Comparison of ENCODE assay signal across 13 cellular contexts in the genomic region with DNA sequence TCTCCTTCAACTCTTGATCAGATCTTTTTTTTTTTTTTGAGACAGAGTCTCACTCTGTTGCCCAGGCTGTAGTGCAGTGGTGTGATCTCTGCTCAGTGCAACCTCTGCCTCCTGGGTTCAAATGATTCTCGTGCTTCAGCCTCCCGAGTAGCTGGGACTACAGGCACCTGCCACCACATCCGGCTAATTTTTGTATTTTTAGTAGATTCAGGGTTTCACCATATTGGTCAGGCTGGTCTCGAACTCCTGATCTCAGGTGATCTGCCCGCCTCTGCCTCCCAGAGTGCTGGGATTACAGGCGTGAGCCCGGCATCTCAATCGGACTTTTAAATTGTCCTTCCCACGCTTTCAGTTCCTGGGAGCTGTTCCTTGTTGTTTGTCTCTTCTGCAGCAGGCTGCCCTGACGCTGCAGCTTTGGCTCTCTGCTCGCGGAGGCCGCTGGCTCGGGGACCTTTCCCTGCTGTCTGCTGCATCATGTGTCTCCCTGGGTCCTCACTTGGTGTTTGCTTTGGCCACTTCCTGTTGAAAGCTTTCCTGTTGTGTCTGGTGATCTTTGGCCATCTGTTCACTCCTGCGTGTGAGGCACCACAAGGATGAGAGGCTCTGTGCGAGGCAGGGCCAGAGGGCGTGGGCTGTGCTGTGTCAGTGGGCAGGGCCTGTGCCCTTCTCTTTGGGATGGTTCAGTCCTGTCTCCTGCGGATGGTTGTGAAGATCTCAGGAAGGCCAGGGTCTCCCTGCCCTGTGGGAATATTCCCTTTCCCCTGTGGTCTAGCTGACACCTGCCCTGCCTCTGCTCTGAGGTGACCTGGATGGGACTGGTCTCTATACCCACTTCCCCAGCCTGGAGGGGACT. TPM values are rescaled to one million over a fixed set of nuclear protein-coding genes. Genes with fewer than 3 reads are reported as not detected.
DNase-seq lines count a peak whose midpoint lies in the region; ATAC-seq and TF ChIP-seq lines count a peak whose summit lies in the region.
"Had no signal": no experiment of that assay in that cellular context is flagged by ENCODE, and none has a peak within 500 bp of the region (broad histone marks: within the 10 kb centered on the region; RNA-seq: fewer than 3 reads in every experiment).

No MANE protein-coding gene starts in this region.

- H2AFZ ChIP-seq in neuronal stem cell (ENCODE audit: low read length) = no peak overlapping the region

- peaks cover 0 to 1% of the 10 kb centered on the region in 2 donors for H3K9me3 ChIP-seq in neuronal stem cell (replicated peaks in 1 of 2; ENCODE audit: control insufficient read depth in 2 of 2, insufficient read depth in 1 of 2, low read depth in 1 of 2, low read length in 2 of 2)
- H3K9me3 ChIP-seq: esophagus squamous epithelium had no signal

- H3K4ac ChIP-seq in neuronal stem cell (ENCODE audit: low read length) = no peak overlapping the region

- H3K79me1 ChIP-seq in neuronal stem cell (ENCODE audit: low read depth, low read length) = no peaks in the 10 kb centered on the region

- no peak overlapping the region for H2AK5ac ChIP-seq in neuronal stem cell (ENCODE audit: low read depth, low read length)

- no peaks in the 10 kb centered on the region for H3K4me1 ChIP-seq in neuronal stem cell (ENCODE audit: control insufficient read depth in 2 of 2, insufficient read depth in 1 of 2, low read depth in 1 of 2, low read length in 2 of 2)
- H3K4me1 ChIP-seq: esophagus squamous epithelium had no signal

- POLR2A ChIA-PET in RWPE1 (lab: Yijun Ruan, JAX; ENCODE audit: low non-redundant PET) = no interaction called here

- H3K27me3 ChIP-seq in neuronal stem cell (ENCODE audit: control insufficient read depth in 3 of 3, insufficient read depth in 3 of 3, low read depth in 1 of 3, low read length in 3 of 3) = no peaks in the 10 kb centered on the region
- H3K27me3 ChIP-seq: esophagus squamous epithelium had no signal

- H3K4me3 ChIP-seq in neuronal stem cell (ENCODE audit: low read length in 2 of 2) = no peak overlapping the region
- H3K4me3 ChIP-seq: esophagus squamous epithelium had no signal

- H3K14ac ChIP-seq in neuronal stem cell (ENCODE audit: low read length) = no peak overlapping the region

- H3K4me2 ChIP-seq in neuronal stem cell (ENCODE audit: insufficient read depth, low read length, poor library complexity, severe bottlenecking) = no peak overlapping the region

- no peak overlapping the region for H2BK15ac ChIP-seq in neuronal stem cell (ENCODE audit: low read length)

- H4K8ac ChIP-seq in neuronal stem cell (ENCODE audit: low read depth, low read length) = no peak overlapping the region

- no CpG with 5 or more reads among the region's 18 CpGs for WGBS in neuronal stem cell (ENCODE audit: extremely low coverage in 2 of 2, insufficient read length in 2 of 2, insufficient replicate concordance in 1 of 2), 2 donors

- in situ Hi-C loops in G401 (cut with HindIII; ENCODE audit: low sequenced_read_pairs) = no loop called here

- no peak overlapping the region for H3K23ac ChIP-seq in neuronal stem cell (ENCODE audit: low read depth, low read length, poor library complexity)

- peak; percentile 94 for DNase-seq in G401 (ENCODE audit: low spot score)
- DNase-seq in RWPE1 (ENCODE audit: low spot score) = no peak
- DNase-seq in dermis blood vessel endothelial cell = peak; percentile 70
- DNase-seq in neuronal stem cell (ENCODE audit: low spot score) = no peak
- no peak for DNase-seq in T1000 (lab: John Stamatoyannopoulos, UW)
- no peak for DNase-seq in NOMO-1 treated with DMSO at 0.1 percent for 48 hours (lab: John Stamatoyannopoulos, UW; ENCODE audit: unreplicated experiment)
- DNase-seq in activated effector memory CD4-positive, alpha-beta T cell treated with anti-CD3 and anti-CD28 coated beads, Interleukin-2, amount 50 U/mL, for 16 hours = no peak
- DNase-seq: activated CD8-positive, alpha-beta memory T cell treated with anti-CD3 and anti-CD28 coated beads, Interleukin-2, amount 50 U/mL, for 4 hours; esophagus squamous epithelium; natural killer cell; NCI-H1105 treated with DMSO at 0.1 percent for 48 hours; NK-92 treated with Interleukin-12 subunit alpha and Interleukin-12 subunit beta, amount 100 ng/mL, for 24 hours had no signal

- no peak overlapping the region for H3K18ac ChIP-seq in neuronal stem cell (ENCODE audit: low read length)

- no peak for ATAC-seq in HG02884 (IDR thresholded peaks at IDR 0.05; ENCODE audit: unreplicated experiment)
- ATAC-seq: natural killer cell had no signal

- no peak overlapping the region for H2BK120ac ChIP-seq in neuronal stem cell (ENCODE audit: low read depth, low read length)

- no peak for TF ChIP-seq CTCF in RWPE1 (conservative IDR thresholded peaks at IDR 0.05; ENCODE audit: low read depth)

- no peak overlapping the region for H2BK12ac ChIP-seq in neuronal stem cell (ENCODE audit: low read length)

- H2BK5ac ChIP-seq in neuronal stem cell (ENCODE audit: low read length) = no peak overlapping the region

- peak overlapping the region; percentile 44 for H3K9ac ChIP-seq in neuronal stem cell (ENCODE audit: low read depth, low read length, poor library complexity)

- CTCF ChIA-PET in RWPE1 (lab: Yijun Ruan, JAX) = no interaction called here

- no peak overlapping the region for H4K91ac ChIP-seq in neuronal stem cell (ENCODE audit: low read depth, low read length, poor library complexity)

- peak overlapping the region; percentile 17 for H3K27ac ChIP-seq in RWPE1
- no peak overlapping the region for H3K27ac ChIP-seq in neuronal stem cell (replicated peaks; ENCODE audit: low read length)
- H3K27ac ChIP-seq: esophagus squamous epithelium had no signal

- H3K36me3 ChIP-seq in neuronal stem cell (replicated peaks in 1 of 2; ENCODE audit: control insufficient read depth in 2 of 2, insufficient read depth in 2 of 2, low read length in 2 of 2) = peaks cover 19 to 45% of the 10 kb centered on the region in 2 donors

RNA-seq across cellular contexts. Expression of a gene that starts 18.4 kb away (rescaled TPM):
- 38.8 and 54.3 TPM in 2 replicates for total RNA-seq in G401 (2014; rRNA removed; shearing (Covaris generic))
- 50.5 and 83.4 TPM in 2 replicates for total RNA-seq in dermis blood vessel endothelial cell
- polyA plus RNA-seq in neuronal stem cell (2013, experiment 1 of 2) = 19.7 TPM
- polyA plus RNA-seq in neuronal stem cell (2013, experiment 2 of 2) = 19.6 TPM

RNA-seq across cellular contexts. Expression of a gene that starts 51.1 kb away (rescaled TPM):
- 0.41 and 2.3 TPM in 2 replicates for total RNA-seq in G401 (2014; rRNA removed; shearing (Covaris generic))
- not detected in 2 replicates for total RNA-seq in dermis blood vessel endothelial cell
- polyA plus RNA-seq in neuronal stem cell (2013, experiment 1 of 2) = 0.17 TPM
- 0.21 TPM for polyA plus RNA-seq in neuronal stem cell (2013, experiment 2 of 2)
- total RNA-seq: esophagus squamous epithelium had no signal

RNA-seq across cellular contexts. Expression of a gene that starts 57.7 kb away (rescaled TPM):
- 2.7 and 4.1 TPM in 2 replicates for total RNA-seq in G401 (2014; rRNA removed; shearing (Covaris generic))
- 1.9 and 2.7 TPM in 2 replicates for total RNA-seq in dermis blood vessel endothelial cell
- 0.04 TPM for polyA plus RNA-seq in neuronal stem cell (2013, experiment 1 of 2)
- 0.04 TPM for polyA plus RNA-seq in neuronal stem cell (2013, experiment 2 of 2)

Comparison
In these comparisons a context has a peak if more than half of its experiments do, and no peak if none do; other contexts are left out.
1. DNase-seq: peak in G401 (single experiment) and dermis blood vessel endothelial cell (single experiment); none in RWPE1 (single experiment), neuronal stem cell (single experiment), T1000 (single experiment), NOMO-1 treated with DMSO at 0.1 percent for 48 hours (single experiment) and activated effector memory CD4-positive, alpha-beta T cell treated with anti-CD3 and anti-CD28 coated beads, Interleukin-2, amount 50 U/mL, for 16 hours (single experiment).